In the genomic region with DNA sequence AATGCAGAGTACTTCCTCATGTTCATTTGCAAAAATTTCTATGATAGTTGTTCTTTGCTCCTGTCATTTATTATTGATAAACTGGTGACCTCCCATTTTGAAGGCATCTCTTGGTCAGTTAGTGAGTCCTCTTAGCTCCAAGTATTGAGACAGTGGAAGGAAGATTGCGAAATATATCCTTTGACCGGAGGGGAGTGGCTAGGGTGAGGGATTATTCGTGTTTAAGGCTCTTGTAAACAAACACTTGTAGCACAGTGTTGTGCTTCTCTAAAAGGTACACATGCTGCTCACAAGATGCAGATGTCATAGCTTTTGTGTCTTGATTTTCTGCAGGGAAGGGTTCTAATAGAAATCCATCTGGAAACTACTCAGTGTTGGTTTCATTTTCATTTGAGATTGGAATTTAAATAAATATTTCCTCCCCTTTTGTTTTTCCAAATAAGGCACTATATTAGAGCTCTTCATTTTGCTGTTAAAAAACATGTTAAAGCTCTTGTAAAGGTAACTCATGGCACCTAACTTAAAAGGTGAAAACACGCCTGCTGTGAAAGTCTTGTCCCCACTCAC, we compare ENCODE assay signal across 10 cellular contexts. TPM values are rescaled to one million over a fixed set of nuclear protein-coding genes. Genes with fewer than 3 reads are reported as not detected.
A peak's percentile ranks its signal among the peaks of the same experiment; 100 is the strongest.
DNase-seq lines count a peak whose midpoint lies in the region; ATAC-seq and TF ChIP-seq lines count a peak whose summit lies in the region.
"Had no signal": no experiment of that assay in that cellular context is flagged by ENCODE, and none has a peak within 500 bp of the region (broad histone marks: within the 10 kb centered on the region; RNA-seq: fewer than 3 reads in every experiment).

No MANE protein-coding gene starts in this region.

- no peaks in the 10 kb centered on the region for H3K4me1 ChIP-seq in urinary bladder (ENCODE audit: insufficient read depth)
- no peaks in the 10 kb centered on the region for H3K4me1 ChIP-seq in BE2C

- no peaks in the 10 kb centered on the region for H3K9me3 Mint-ChIP-seq in activated naive CD8-positive, alpha-beta T cell (ENCODE audit: low read depth)
- no peaks in the 10 kb centered on the region for H3K9me3 Mint-ChIP-seq in activated naive CD8-positive, alpha-beta T cell treated with anti-CD3 and anti-CD28 coated beads, Interleukin-2, amount 50 U/mL, for 24 hours

- peaks cover 20% of the 10 kb centered on the region for H3K4me1 Mint-ChIP-seq in activated naive CD8-positive, alpha-beta T cell (ENCODE audit: low read depth)
- peaks cover 12% of the 10 kb centered on the region for H3K4me1 Mint-ChIP-seq in activated naive CD8-positive, alpha-beta T cell treated with anti-CD3 and anti-CD28 coated beads, Interleukin-2, amount 50 U/mL, for 24 hours

- no peak for DNase-seq in activated naive CD8-positive, alpha-beta T cell treated with anti-CD3 and anti-CD28 coated beads, Interleukin-2, amount 50 U/mL, for 24 hours
- DNase-seq in astrocyte of the hippocampus (ENCODE audit: low read depth, low spot score) (peak; percentile 10), left lobe of liver (ENCODE audit: low spot score) (peak; percentile 59), BE2C (no peak)
- no peak for DNase-seq in effector CD8-positive, alpha-beta T cell (lab: John Stamatoyannopoulos, UW)
- DNase-seq: DMS 273 treated with DMSO at 0.1 percent for 48 hours had no signal

- no peaks in the 10 kb centered on the region for H3K27me3 Mint-ChIP-seq in activated naive CD8-positive, alpha-beta T cell
- no peaks in the 10 kb centered on the region for H3K27me3 Mint-ChIP-seq in activated naive CD8-positive, alpha-beta T cell treated with anti-CD3 and anti-CD28 coated beads, Interleukin-2, amount 50 U/mL, for 24 hours

- WGBS in urinary bladder, result 42% methylated on average over 4 of the region's 4 CpGs

- H3K4me3 Mint-ChIP-seq in activated naive CD8-positive, alpha-beta T cell, result no peak overlapping the region
- no peak overlapping the region for H3K4me3 Mint-ChIP-seq in activated naive CD8-positive, alpha-beta T cell treated with anti-CD3 and anti-CD28 coated beads, Interleukin-2, amount 50 U/mL, for 24 hours

- no peaks in the 10 kb centered on the region for H3K9me3 ChIP-seq in BE2C

- H3K27me3 ChIP-seq in BE2C, result no peaks in the 10 kb centered on the region

- no peak for TF ChIP-seq CTCF in BE2C (IDR thresholded peaks at IDR 0.05; ENCODE audit: low read depth, low read length)

- H3K36me3 Mint-ChIP-seq in activated naive CD8-positive, alpha-beta T cell, result no peaks in the 10 kb centered on the region
- H3K36me3 Mint-ChIP-seq in activated naive CD8-positive, alpha-beta T cell treated with anti-CD3 and anti-CD28 coated beads, Interleukin-2, amount 50 U/mL, for 24 hours (ENCODE audit: low read depth), result peaks cover 12% of the 10 kb centered on the region

- peak overlapping the region; percentile 23 for H3K27ac ChIP-seq in urinary bladder (ENCODE audit: low read depth)

- no peaks in the 10 kb centered on the region for H3K36me3 ChIP-seq in urinary bladder (ENCODE audit: insufficient read depth)
- H3K36me3 ChIP-seq in BE2C, result no peaks in the 10 kb centered on the region; the same call in 1 of the 2 replicates

- peak overlapping the region; percentile 61 for H3K27ac Mint-ChIP-seq in activated naive CD8-positive, alpha-beta T cell
- no peak overlapping the region for H3K27ac Mint-ChIP-seq in activated naive CD8-positive, alpha-beta T cell treated with anti-CD3 and anti-CD28 coated beads, Interleukin-2, amount 50 U/mL, for 24 hours

- H3K4me3 ChIP-seq in urinary bladder (ENCODE audit: low read depth, low read length) (no peak overlapping the region), BE2C (ENCODE audit: low read depth, low read length) (no peak overlapping the region)

- ATAC-seq in activated naive CD8-positive, alpha-beta T cell treated with anti-CD3 and anti-CD28 coated beads, Interleukin-2, amount 50 U/mL, for 24 hours, result no peak
- ATAC-seq in left lobe of liver (peak; percentile 93), GM18861 (IDR thresholded peaks at IDR 0.05; ENCODE audit: unreplicated experiment) (no peak)
- ATAC-seq: Panc1 had no signal

RNA-seq across cellular contexts. Expression of gene TXLNG, which starts 21.8 kb away (rescaled TPM):
- total RNA-seq in left lobe of liver (5.1 TPM), urinary bladder (12.2 TPM)
- 8.5 TPM for polyA plus RNA-seq in urinary bladder
- 19.3 TPM for polyA plus RNA-seq in BE2C (2012; ENCODE audit: insufficient read depth, insufficient read length, low read depth)

Comparison
In these comparisons a context has a peak if more than half of its experiments do, and no peak if none do; other contexts are left out.
1. DNase-seq: peak in astrocyte of the hippocampus (single experiment) and left lobe of liver (single experiment); none in activated naive CD8-positive, alpha-beta T cell treated with anti-CD3 and anti-CD28 coated beads, Interleukin-2, amount 50 U/mL, for 24 hours (single experiment), BE2C (single experiment) and effector CD8-positive, alpha-beta T cell (single experiment).